17 cellular contexts compared by ENCODE assay signal in the genomic region with DNA sequence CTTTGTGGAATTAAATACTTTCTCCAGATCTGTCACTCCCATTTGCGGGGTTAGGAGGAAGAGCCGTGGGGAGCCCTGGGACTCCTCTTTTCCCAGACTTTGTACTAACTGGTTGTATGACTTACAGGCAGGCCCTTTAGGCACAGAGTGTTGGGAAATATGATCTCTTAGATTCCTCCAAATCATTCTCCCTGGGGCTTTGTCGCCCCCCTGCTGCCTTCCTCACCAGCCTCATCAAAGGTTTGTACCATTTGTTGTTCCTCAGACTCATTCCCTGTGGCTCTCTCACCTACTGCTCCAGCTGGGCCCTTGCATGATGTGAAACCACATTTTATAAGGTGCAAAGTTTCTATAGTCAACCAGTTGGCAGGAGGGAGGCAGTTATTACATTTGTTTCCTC. TPM values are rescaled to one million over a fixed set of nuclear protein-coding genes. Genes with fewer than 3 reads are reported as not detected.
DNase-seq lines count a peak whose midpoint lies in the region; ATAC-seq and TF ChIP-seq lines count a peak whose summit lies in the region.
"Had no signal": no experiment of that assay in that cellular context is flagged by ENCODE, and none has a peak within 500 bp of the region (broad histone marks: within the 10 kb centered on the region; RNA-seq: fewer than 3 reads in every experiment).

No MANE protein-coding gene starts in this region.

- DNase-seq in GM23338 (ENCODE audit: low spot score) (peak; percentile 31), M059J (ENCODE audit: low read depth) (peak; percentile 14), astrocyte of the spinal cord (ENCODE audit: low read depth, low spot score) (no peak), mucosa of descending colon (peak in 1 of 3 donors; percentile 5), body of pancreas (no peak), activated gamma-delta T cell (lab: John Stamatoyannopoulos, UW) (no peak)
- DNase-seq: activated CD4-positive, alpha-beta memory T cell treated with anti-CD3 and anti-CD28 coated beads for 36 hours; activated naive CD8-positive, alpha-beta T cell treated with anti-CD3 and anti-CD28 coated beads, Interleukin-2, amount 10 ng/mL, durations not matched to agents 7 days and 5 days; activated T-cell treated with anti-CD3 and anti-CD28 coated beads, Interleukin-2, amount 50 U/mL, for 24 hours; BE2C; NCI-H2029; NCI-H748 treated with DMSO at 0.1 percent for 48 hours; Peyer's patch; stimulated activated naive CD8-positive, alpha-beta T cell treated with anti-CD3 and anti-CD28 coated beads, Interleukin-15, Interleukin-2, amounts not matched to agents 100 U/mL and 50 U/mL, for 24 hours; transverse colon had no signal

- no peaks in the 10 kb centered on the region for H3F3A ChIP-seq in GM23338 (replicated peaks; ENCODE audit: low read depth)

- H3K4me3 Mint-ChIP-seq in GM23338: no peak overlapping the region
- H3K4me3 Mint-ChIP-seq: activated CD4-positive, alpha-beta memory T cell treated with anti-CD3 and anti-CD28 coated beads for 36 hours; activated naive CD8-positive, alpha-beta T cell treated with anti-CD3 and anti-CD28 coated beads, Interleukin-2, amount 10 ng/mL, durations not matched to agents 7 days and 5 days; activated T-cell treated with anti-CD3 and anti-CD28 coated beads, Interleukin-2, amount 50 U/mL, for 24 hours; memory B cell had no signal

- TF ChIP-seq POLR2A in body of pancreas (IDR thresholded peaks at IDR 0.05): no peak

- H3K9me3 Mint-ChIP-seq in GM23338: no peaks in the 10 kb centered on the region
- H3K9me3 Mint-ChIP-seq: activated CD4-positive, alpha-beta memory T cell treated with anti-CD3 and anti-CD28 coated beads for 36 hours; activated naive CD8-positive, alpha-beta T cell treated with anti-CD3 and anti-CD28 coated beads, Interleukin-2, amount 10 ng/mL, durations not matched to agents 7 days and 5 days; activated T-cell treated with anti-CD3 and anti-CD28 coated beads, Interleukin-2, amount 50 U/mL, for 24 hours; memory B cell had no signal

- H3K27me3 ChIP-seq in GM23338 (ENCODE audit: insufficient read depth) (no peaks in the 10 kb centered on the region), body of pancreas (no peaks in the 10 kb centered on the region)
- H3K27me3 ChIP-seq: BE2C, Peyer's patch, transverse colon had no signal

- intact Hi-C loops in mucosa of descending colon (cut with DNase I, micrococcal nuclease) (no loop called here), body of pancreas (cut with DNase I) (no loop called here)

- H3K36me3 ChIP-seq in GM23338 (ENCODE audit: insufficient read depth) (no peaks in the 10 kb centered on the region), mucosa of descending colon (ENCODE audit: low read depth) (no peaks in the 10 kb centered on the region), body of pancreas (replicated peaks in 1 of 2; ENCODE audit: insufficient read depth in 1 of 2, low read depth in 2 of 2) (no peaks in the 10 kb centered on the region)
- H3K36me3 ChIP-seq: BE2C, Peyer's patch, transverse colon had no signal

- in situ Hi-C loops in astrocyte of the spinal cord (cut with HindIII; ENCODE audit: low sequenced_read_pairs): no loop called here

- H3K4me1 Mint-ChIP-seq in GM23338: peaks cover 13% of the 10 kb centered on the region; the same call in 2 of the 3 replicates
- H3K4me1 Mint-ChIP-seq: activated naive CD8-positive, alpha-beta T cell treated with anti-CD3 and anti-CD28 coated beads, Interleukin-2, amount 10 ng/mL, durations not matched to agents 7 days and 5 days; memory B cell had no signal

- H3K4me3 ChIP-seq in GM23338: no peak overlapping the region
- no peak overlapping the region for H3K4me3 ChIP-seq in astrocyte of the spinal cord (ENCODE audit: low read depth, low read length)
- H3K4me3 ChIP-seq in mucosa of descending colon: no peak overlapping the region
- H3K4me3 ChIP-seq in body of pancreas: no peak overlapping the region
- H3K4me3 ChIP-seq: Peyer's patch, transverse colon had no signal

- TF ChIP-seq CTCF in GM23338 (conservative IDR thresholded peaks at IDR 0.05; ENCODE audit: low read depth in 2 of 2) (peak in 1 of 2 experiments; percentile 55; a peak in 2 of 4 replicates), astrocyte of the spinal cord (IDR thresholded peaks at IDR 0.05; ENCODE audit: low read depth, low read length) (peak; percentile 19), mucosa of descending colon (IDR thresholded peaks at IDR 0.05) (no peak), body of pancreas (IDR thresholded peaks at IDR 0.05) (peak in 1 of 7 experiments; percentile 12)

- ATAC-seq in GM23338 (peak; percentile 69), mucosa of descending colon (peak; percentile 89), body of pancreas (no peak), GM21515 (IDR thresholded peaks at IDR 0.05; ENCODE audit: unreplicated experiment) (no peak)
- ATAC-seq: stimulated activated naive CD8-positive, alpha-beta T cell treated with anti-CD3 and anti-CD28 coated beads, Interleukin-15, Interleukin-2, amounts not matched to agents 100 U/mL and 50 U/mL, for 24 hours had no signal

- H3K79me2 ChIP-seq in GM23338 (replicated peaks; ENCODE audit: insufficient read depth): no peaks in the 10 kb centered on the region

- no peaks in the 10 kb centered on the region for H3K36me3 Mint-ChIP-seq in GM23338 (ENCODE audit: low read depth)
- H3K36me3 Mint-ChIP-seq: activated CD4-positive, alpha-beta memory T cell treated with anti-CD3 and anti-CD28 coated beads for 36 hours; activated naive CD8-positive, alpha-beta T cell treated with anti-CD3 and anti-CD28 coated beads, Interleukin-2, amount 10 ng/mL, durations not matched to agents 7 days and 5 days; memory B cell had no signal

- H3K27ac ChIP-seq in GM23338 (ENCODE audit: low read depth) (no peak overlapping the region), body of pancreas (no peak overlapping the region)
- H3K27ac ChIP-seq: Peyer's patch, transverse colon had no signal

- 0 out of 2 replicates have a peak, but pooled peaks cover 3% of the 10 kb centered on the region for H3K4me1 ChIP-seq in GM23338 (ENCODE audit: insufficient read depth)
- H3K4me1 ChIP-seq in mucosa of descending colon (ENCODE audit: low read depth): no peaks in the 10 kb centered on the region
- peaks cover 14% of the 10 kb centered on the region for H3K4me1 ChIP-seq in body of pancreas
- H3K4me1 ChIP-seq: Peyer's patch, transverse colon had no signal

- peaks cover 5% of the 10 kb centered on the region for H3K27me3 Mint-ChIP-seq in GM23338 (ENCODE audit: insufficient read depth, low read depth, poor library complexity)
- H3K27me3 Mint-ChIP-seq: activated CD4-positive, alpha-beta memory T cell treated with anti-CD3 and anti-CD28 coated beads for 36 hours; activated T-cell treated with anti-CD3 and anti-CD28 coated beads, Interleukin-2, amount 50 U/mL, for 24 hours; memory B cell had no signal

- no peaks in the 10 kb centered on the region for H3K9me3 ChIP-seq in mucosa of descending colon
- no peaks in the 10 kb centered on the region for H3K9me3 ChIP-seq in body of pancreas
- H3K9me3 ChIP-seq: BE2C, Peyer's patch, transverse colon had no signal

- no peak overlapping the region for H3K27ac Mint-ChIP-seq in GM23338
- H3K27ac Mint-ChIP-seq: activated CD4-positive, alpha-beta memory T cell treated with anti-CD3 and anti-CD28 coated beads for 36 hours; activated naive CD8-positive, alpha-beta T cell treated with anti-CD3 and anti-CD28 coated beads, Interleukin-2, amount 10 ng/mL, durations not matched to agents 7 days and 5 days; activated T-cell treated with anti-CD3 and anti-CD28 coated beads, Interleukin-2, amount 50 U/mL, for 24 hours; memory B cell had no signal

- H3K4me2 ChIP-seq in GM23338: no peak overlapping the region

- 0 out of 2 replicates have a peak overlapping the region, but pooled peaks have one; percentile 43 for H2AFZ ChIP-seq in GM23338

- WGBS in body of pancreas, 2 donors: 76 to 85% methylated on average over 3 of the region's 3 CpGs

- no peaks in the 10 kb centered on the region for H3K9me2 ChIP-seq in GM23338 (ENCODE audit: insufficient read depth)

- H4K20me1 ChIP-seq in GM23338 (replicated peaks; ENCODE audit: insufficient read depth): no peaks in the 10 kb centered on the region

TF ChIP-seq in GM23338, 12 proteins besides CTCF, POLR2A, EP300 and RAD21 (continues in another document):
- no peak for TF ChIP-seq ZNF114 (CRISPR knock-in tag; IDR thresholded peaks at IDR 0.05)
- no peak for TF ChIP-seq STAT1 (IDR thresholded peaks at IDR 0.05; ENCODE audit: unreplicated experiment)
- TF ChIP-seq, protein P1, sequence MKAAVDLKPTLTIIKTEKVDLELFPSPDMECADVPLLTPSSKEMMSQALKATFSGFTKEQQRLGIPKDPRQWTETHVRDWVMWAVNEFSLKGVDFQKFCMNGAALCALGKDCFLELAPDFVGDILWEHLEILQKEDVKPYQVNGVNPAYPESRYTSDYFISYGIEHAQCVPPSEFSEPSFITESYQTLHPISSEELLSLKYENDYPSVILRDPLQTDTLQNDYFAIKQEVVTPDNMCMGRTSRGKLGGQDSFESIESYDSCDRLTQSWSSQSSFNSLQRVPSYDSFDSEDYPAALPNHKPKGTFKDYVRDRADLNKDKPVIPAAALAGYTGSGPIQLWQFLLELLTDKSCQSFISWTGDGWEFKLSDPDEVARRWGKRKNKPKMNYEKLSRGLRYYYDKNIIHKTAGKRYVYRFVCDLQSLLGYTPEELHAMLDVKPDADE (IDR thresholded peaks at IDR 0.05): no peak
- no peak for TF ChIP-seq EZH2phosphoT487 (IDR thresholded peaks at IDR 0.05; ENCODE audit: unreplicated experiment)
- no peak for TF ChIP-seq EZH2 (IDR thresholded peaks at IDR 0.05; ENCODE audit: low read depth, unreplicated experiment)

RNA-seq across cellular contexts. Expression of a gene that starts 56.4 kb away (rescaled TPM):
- total RNA-seq in GM23338 (2014; rRNA removed; shearing (Covaris generic)): 0.74 and 2.9 TPM in 2 replicates
- polyA plus RNA-seq in GM23338 (2016; fragmentation: Nextera tagmentation; extraction: Ambion mirVana): 1.8 and 2.0 TPM in 2 replicates
- total RNA-seq in M059J (2014; rRNA removed; shearing (Covaris generic)): 0.47 and 0.57 TPM in 2 replicates
- total RNA-seq in mucosa of descending colon (1 to 10 TPM; 3.2 to 3.9 (median 3.8) TPM), body of pancreas (1 to 10 TPM; 3.6 to 5.9 TPM)

Comparison
In these comparisons a context has a peak if more than half of its experiments do, and no peak if none do; other contexts are left out.
1. ATAC-seq: peak in GM23338 (single experiment) and mucosa of descending colon (single experiment); none in body of pancreas (single experiment) and GM21515 (single experiment).
2. DNase-seq: peak in GM23338 (single experiment) and M059J (single experiment); none in astrocyte of the spinal cord (single experiment), body of pancreas (0 of 4) and activated gamma-delta T cell (single experiment).